ENCODE assay signal across 25 cellular contexts in the genomic region with DNA sequence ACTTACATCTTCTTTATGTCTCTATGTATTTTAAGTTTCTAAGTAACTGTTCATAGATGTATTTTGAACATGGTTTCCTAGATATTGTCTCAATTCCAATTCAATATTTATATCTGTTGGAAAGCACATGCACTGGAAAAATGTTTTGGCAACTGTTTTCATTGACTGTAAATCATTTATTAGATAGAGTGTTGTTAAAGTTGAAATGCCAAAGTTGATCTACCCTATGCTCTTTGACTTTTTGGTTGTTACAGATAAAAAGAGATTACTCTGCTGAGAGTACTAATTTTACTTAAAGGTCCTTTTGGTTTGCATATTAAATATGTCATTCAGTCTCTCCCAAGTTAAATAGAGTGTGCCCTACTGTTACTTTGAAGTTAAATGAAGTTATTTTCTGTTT.
"Had no signal": no experiment of that assay in that cellular context is flagged by ENCODE, and none has a peak within 500 bp of the region (broad histone marks: within the 10 kb centered on the region; RNA-seq: fewer than 3 reads in every experiment).

No MANE protein-coding gene starts in this region.

- H3K27me3 ChIP-seq: colonic mucosa, esophagus squamous epithelium, gastrocnemius medialis, heart right ventricle had no signal

- FAIRE-seq: endometrium had no signal

- H3K4me3 ChIP-seq: colonic mucosa, esophagus squamous epithelium, gastrocnemius medialis, heart right ventricle, left ventricle myocardium inferior, lower lobe of right lung, mucosa of descending colon had no signal

- DNase-seq: cerebellar nuclear complex; colonic mucosa; cortex of kidney; effector CD8-positive, alpha-beta T cell; effector memory CD8-positive, alpha-beta T cell; endodermal cell; erythroblast; esophagus squamous epithelium; foreskin fibroblast; foreskin melanocyte; gastrocnemius medialis; glutamatergic neuron; head of caudate nucleus; heart right ventricle; hippocampal formation; immature natural killer cell; islet precursor cell; left cardiac atrium; left ventricle myocardium inferior; lower lobe of right lung; mesenchymal stem cell; mucosa of descending colon had no signal

- H3K27ac ChIP-seq: colonic mucosa, epithelial cell of prostate, esophagus squamous epithelium, gastrocnemius medialis, heart right ventricle, left ventricle myocardium inferior, lower lobe of right lung had no signal

- H3K9me3 ChIP-seq: colonic mucosa, esophagus squamous epithelium, gastrocnemius medialis, left ventricle myocardium inferior, lower lobe of right lung, mucosa of descending colon had no signal

- H3K4me1 ChIP-seq: colonic mucosa, esophagus squamous epithelium, gastrocnemius medialis, heart right ventricle, left ventricle myocardium inferior, lower lobe of right lung had no signal

- ATAC-seq: effector memory CD8-positive, alpha-beta T cell; esophagus mucosa; gastrocnemius medialis; heart right ventricle; left cardiac atrium; lower lobe of right lung; mucosa of descending colon had no signal

- H3K36me3 ChIP-seq: colonic mucosa, esophagus squamous epithelium, gastrocnemius medialis, heart right ventricle, left ventricle myocardium inferior, lower lobe of right lung had no signal
